15 cellular contexts compared by ENCODE assay signal in the genomic region with DNA sequence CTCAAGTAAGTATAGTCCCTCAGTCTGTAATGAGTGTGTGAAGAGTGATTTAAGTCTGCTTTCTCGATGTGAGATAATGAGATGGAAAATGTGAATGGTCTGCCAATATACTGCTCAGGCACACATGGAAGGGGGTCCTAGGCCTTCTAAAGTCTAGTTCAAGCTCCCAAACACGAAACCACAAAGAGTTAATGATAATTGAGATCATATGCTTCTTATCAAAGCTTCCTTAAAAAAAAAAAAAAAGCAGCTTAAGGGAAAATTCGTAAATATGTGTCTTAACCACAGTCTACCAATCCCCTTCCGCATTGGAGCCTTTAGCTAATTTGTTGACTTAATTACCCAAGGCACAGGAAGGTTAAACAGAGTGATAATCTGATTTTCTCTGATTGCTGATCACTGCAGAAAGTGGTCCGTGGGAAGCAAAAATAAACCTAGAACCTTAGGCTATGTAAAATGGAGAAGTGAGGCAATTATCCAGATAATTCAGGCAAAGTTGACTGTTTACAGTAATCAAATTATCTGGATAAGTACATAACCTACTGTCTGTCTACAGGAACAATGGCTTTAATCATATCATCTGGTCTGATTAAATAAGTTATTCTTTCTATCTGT.
A peak's percentile ranks its signal among the peaks of the same experiment; 100 is the strongest.
DNase-seq lines count a peak whose midpoint lies in the region; ATAC-seq and TF ChIP-seq lines count a peak whose summit lies in the region.
"Had no signal": no experiment of that assay in that cellular context is flagged by ENCODE, and none has a peak within 500 bp of the region (broad histone marks: within the 10 kb centered on the region; RNA-seq: fewer than 3 reads in every experiment).

No MANE protein-coding gene starts in this region.

- H3K9me3 ChIP-seq in BE2C (no peaks in the 10 kb centered on the region), SK-N-SH (no peaks in the 10 kb centered on the region), vagina (no peaks in the 10 kb centered on the region)
- H3K9me3 ChIP-seq: A549 had no signal

- POLR2A ChIA-PET in SK-N-SH (lab: Yijun Ruan, JAX): interaction anchor here (1.0 kb wide), 1 partner anchor 286 kb away, joined by 3 read pairs; a partner anchor contains a TSS

- H3K18ac ChIP-seq in mesendoderm (ENCODE audit: low read length): no peak overlapping the region

- no peak overlapping the region for H2AK5ac ChIP-seq in mesendoderm (ENCODE audit: low read length)

- no peak overlapping the region for H4K5ac ChIP-seq in mesendoderm (ENCODE audit: low read length)

- peak; percentile 41 for TF ChIP-seq RAD21 in SK-N-SH (IDR thresholded peaks at IDR 0.05; ENCODE audit: low read length)

- H3K4me3 ChIP-seq in BE2C (ENCODE audit: low read depth, low read length) (no peak overlapping the region), SK-N-SH (ENCODE audit: low read depth in 2 of 2, low read length in 1 of 2) (no peak overlapping the region), mesendoderm (ENCODE audit: low read length) (no peak overlapping the region), vagina (no peak overlapping the region)
- H3K4me3 ChIP-seq: A549 had no signal

- H3K27ac ChIP-seq in SK-N-SH (ENCODE audit: low read depth in 2 of 2, low read length in 1 of 2): peak overlapping the region; percentile 31 to 97; a peak in 3 of 4 replicates
- H3K27ac ChIP-seq in mesendoderm (ENCODE audit: low read depth, low read length): no peak overlapping the region
- no peak overlapping the region for H3K27ac ChIP-seq in vagina
- H3K27ac ChIP-seq: A549 had no signal

- H3K56ac ChIP-seq in mesendoderm (ENCODE audit: low read length): no peak overlapping the region

- peak overlapping the region; percentile 91 for H2AFZ ChIP-seq in SK-N-SH (ENCODE audit: low read depth)

- DNase-seq in BE2C (peak; percentile 18), NCI-H1048 (lab: John Stamatoyannopoulos, UW) (peak; percentile 34), SK-N-SH (peak; percentile 56), mesendoderm (peak; percentile 12), vagina (ENCODE audit: extremely low spot score in 2 of 2) (no peak), putamen (ENCODE audit: low spot score) (no peak), SW 1271 (lab: John Stamatoyannopoulos, UW) (no peak)
- DNase-seq: DMS153, HCEC 1CT, NCI-H187 treated with DMSO at 0.1 percent for 48 hours, NCI-H446, NCI-H69 had no signal

- ATAC-seq in GM19395 (IDR thresholded peaks at IDR 0.05; ENCODE audit: unreplicated experiment): no peak
- ATAC-seq: A549, Right ventricle myocardium inferior had no signal

- TF ChIP-seq CTCF in BE2C (IDR thresholded peaks at IDR 0.05; ENCODE audit: low read depth, low read length): no peak
- no peak for TF ChIP-seq CTCF in SK-N-SH (IDR thresholded peaks at IDR 0.05)
- TF ChIP-seq CTCF in vagina (IDR thresholded peaks at IDR 0.05): no peak

- H3K9ac ChIP-seq in SK-N-SH (no peak overlapping the region), mesendoderm (ENCODE audit: low read length) (no peak overlapping the region)

- H3K36me3 ChIP-seq in BE2C (no peaks in the 10 kb centered on the region), SK-N-SH (replicated peaks in 1 of 2; ENCODE audit: control insufficient read depth in 1 of 2, insufficient read depth in 2 of 2, low read length in 1 of 2) (no peaks in the 10 kb centered on the region), mesendoderm (ENCODE audit: control insufficient read depth, insufficient read depth, low read length) (no peaks in the 10 kb centered on the region), vagina (no peaks in the 10 kb centered on the region)

- intact Hi-C loops in vagina (cut with DNase I): no loop called here

- peaks cover 9% of the 10 kb centered on the region for H3K4me1 ChIP-seq in BE2C
- peaks cover 6 to 15% of the 10 kb centered on the region in 2 experiments; a peak in 2 of 4 replicates for H3K4me1 ChIP-seq in SK-N-SH (ENCODE audit: control insufficient read depth in 1 of 2, insufficient read depth in 2 of 2, low read depth in 1 of 2, low read length in 1 of 2)
- no peaks in the 10 kb centered on the region for H3K4me1 ChIP-seq in mesendoderm (ENCODE audit: control insufficient read depth, low read depth, low read length)
- no peaks in the 10 kb centered on the region for H3K4me1 ChIP-seq in vagina

- H3K27me3 ChIP-seq in BE2C: no peaks in the 10 kb centered on the region
- no peaks in the 10 kb centered on the region for H3K27me3 ChIP-seq in SK-N-SH (ENCODE audit: insufficient read depth)
- H3K27me3 ChIP-seq in mesendoderm (ENCODE audit: insufficient read depth, low read length, poor library complexity): no peaks in the 10 kb centered on the region
- no peaks in the 10 kb centered on the region for H3K27me3 ChIP-seq in vagina

- CTCF ChIA-PET in SK-N-SH (lab: Yijun Ruan, JAX): interaction anchor here (0.6 to 1.7 kb wide), 10 partner anchors 14 to 292 kb away, joined by 3 to 7 read pairs (median 4); no protein-coding TSS in a partner anchor

- H3K79me2 ChIP-seq in SK-N-SH (ENCODE audit: insufficient read depth) (no peaks in the 10 kb centered on the region), mesendoderm (ENCODE audit: control insufficient read depth, insufficient read depth, low read length) (no peaks in the 10 kb centered on the region)

- no peak overlapping the region for H4K8ac ChIP-seq in mesendoderm (ENCODE audit: low read depth, low read length)

- WGBS in SK-N-SH (ENCODE audit: low lambda C conversion rate): 35% methylated on average over 5 of the region's 5 CpGs
- WGBS in mesendoderm (ENCODE audit: extremely low coverage, insufficient coverage, low lambda C conversion rate): no CpG with 5 or more reads among the region's 5 CpGs

- no peaks in the 10 kb centered on the region for H4K20me1 ChIP-seq in SK-N-SH (ENCODE audit: insufficient read depth)

- peaks cover 6% of the 10 kb centered on the region for H3F3A ChIP-seq in SK-N-SH (replicated peaks; ENCODE audit: insufficient read depth)

- no peaks in the 10 kb centered on the region for H3K79me1 ChIP-seq in mesendoderm (ENCODE audit: low read length)

- H3K23ac ChIP-seq in mesendoderm (ENCODE audit: low read length): no peak overlapping the region

- peak in 1 of 2 experiments; percentile 96; a peak in 2 of 4 replicates for TF ChIP-seq EP300 in SK-N-SH (IDR thresholded peaks at IDR 0.05; ENCODE audit: borderline replicate concordance in 1 of 2, low read depth in 1 of 2, low read length in 1 of 2)

- TF ChIP-seq POLR2A in vagina (IDR thresholded peaks at IDR 0.05): no peak

- H3K9me2 ChIP-seq in SK-N-SH: no peaks in the 10 kb centered on the region

- H3K4me2 ChIP-seq in SK-N-SH (no peak overlapping the region), mesendoderm (ENCODE audit: low read length) (no peak overlapping the region)
- H3K4me2 ChIP-seq: A549 had no signal

- no peak overlapping the region for H2BK5ac ChIP-seq in mesendoderm (ENCODE audit: low read length)

- H3K4ac ChIP-seq in mesendoderm (ENCODE audit: low read depth, low read length): no peak overlapping the region

- H2BK120ac ChIP-seq in mesendoderm (ENCODE audit: low read depth, low read length): no peak overlapping the region

- no peak overlapping the region for H2BK15ac ChIP-seq in mesendoderm (replicated peaks; ENCODE audit: low read depth)

TF ChIP-seq in SK-N-SH, 30 proteins besides CTCF, POLR2A, EP300 and RAD21:
- TF ChIP-seq, protein P1, sequence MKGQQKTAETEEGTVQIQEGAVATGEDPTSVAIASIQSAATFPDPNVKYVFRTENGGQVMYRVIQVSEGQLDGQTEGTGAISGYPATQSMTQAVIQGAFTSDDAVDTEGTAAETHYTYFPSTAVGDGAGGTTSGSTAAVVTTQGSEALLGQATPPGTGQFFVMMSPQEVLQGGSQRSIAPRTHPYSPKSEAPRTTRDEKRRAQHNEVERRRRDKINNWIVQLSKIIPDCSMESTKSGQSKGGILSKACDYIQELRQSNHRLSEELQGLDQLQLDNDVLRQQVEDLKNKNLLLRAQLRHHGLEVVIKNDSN (IDR thresholded peaks at IDR 0.05; ENCODE audit: borderline replicate concordance, low read depth): no peak
- TF ChIP-seq RCOR1 (IDR thresholded peaks at IDR 0.05; ENCODE audit: low read length) (peak; percentile 81), TEAD4 (IDR thresholded peaks at IDR 0.05; ENCODE audit: borderline replicate concordance, insufficient read depth) (peak; percentile 63), TCF12 (IDR thresholded peaks at IDR 0.05) (0 out of 2 replicates have a peak, but pooled peaks have one; percentile 28), SIN3A (IDR thresholded peaks at IDR 0.05; ENCODE audit: borderline replicate concordance, low read depth, low read length) (no peak), YY1 (IDR thresholded peaks at IDR 0.05; ENCODE audit: low read depth) (no peak), ELF1 (IDR thresholded peaks at IDR 0.05) (no peak), FOXJ3 (CRISPR knock-in tag; IDR thresholded peaks at IDR 0.05) (peak; percentile 95), GATA2 (CRISPR knock-in tag; IDR thresholded peaks at IDR 0.05) (peak; percentile 90), JUND (IDR thresholded peaks at IDR 0.05) (no peak), CHD2 (IDR thresholded peaks at IDR 0.05; ENCODE audit: low read length, partially characterized antibody) (peak; percentile 71), TAF1 (IDR thresholded peaks at IDR 0.05; ENCODE audit: borderline replicate concordance, low read depth, low read length) (no peak), GABPA (IDR thresholded peaks at IDR 0.05; ENCODE audit: low read depth) (no peak), POLR2AphosphoS5 (IDR thresholded peaks at IDR 0.05; ENCODE audit: low read depth, low read length) (no peak; the same call in 1 of the 2 replicates), FOSL2 (IDR thresholded peaks at IDR 0.05; ENCODE audit: borderline replicate concordance, low read depth) (no peak)
- TF ChIP-seq, protein P2, sequence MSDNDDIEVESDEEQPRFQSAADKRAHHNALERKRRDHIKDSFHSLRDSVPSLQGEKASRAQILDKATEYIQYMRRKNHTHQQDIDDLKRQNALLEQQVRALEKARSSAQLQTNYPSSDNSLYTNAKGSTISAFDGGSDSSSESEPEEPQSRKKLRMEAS (IDR thresholded peaks at IDR 0.05; ENCODE audit: low read depth): no peak
- TF ChIP-seq, protein P3, sequence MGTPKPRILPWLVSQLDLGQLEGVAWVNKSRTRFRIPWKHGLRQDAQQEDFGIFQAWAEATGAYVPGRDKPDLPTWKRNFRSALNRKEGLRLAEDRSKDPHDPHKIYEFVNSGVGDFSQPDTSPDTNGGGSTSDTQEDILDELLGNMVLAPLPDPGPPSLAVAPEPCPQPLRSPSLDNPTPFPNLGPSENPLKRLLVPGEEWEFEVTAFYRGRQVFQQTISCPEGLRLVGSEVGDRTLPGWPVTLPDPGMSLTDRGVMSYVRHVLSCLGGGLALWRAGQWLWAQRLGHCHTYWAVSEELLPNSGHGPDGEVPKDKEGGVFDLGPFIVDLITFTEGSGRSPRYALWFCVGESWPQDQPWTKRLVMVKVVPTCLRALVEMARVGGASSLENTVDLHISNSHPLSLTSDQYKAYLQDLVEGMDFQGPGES (IDR thresholded peaks at IDR 0.05; ENCODE audit: low read depth, low read length): no peak

Comparison
In these comparisons a context has a peak if more than half of its experiments do, and no peak if none do; other contexts are left out.
1. DNase-seq: peak in BE2C (single experiment), NCI-H1048 (single experiment), SK-N-SH (single experiment) and mesendoderm (single experiment); none in vagina (0 of 2), putamen (single experiment) and SW 1271 (0 of 2).
2. H3K27ac ChIP-seq: peak in SK-N-SH (2 of 2); none in mesendoderm (single experiment) and vagina (single experiment).